Comparison of ENCODE assay signal across 27 cellular contexts in genomic region chr1:9774744-9775679, GRCh38.
"Had no signal": no experiment of that assay in that cellular context is flagged by ENCODE, and none has a peak within 500 bp of the region (broad histone marks: within the 10 kb centered on the region; RNA-seq: fewer than 3 reads in every experiment).

No MANE protein-coding gene starts in this region.

- H3K9me3 Mint-ChIP-seq: activated CD4-positive, alpha-beta memory T cell treated with anti-CD3 and anti-CD28 coated beads for 36 hours; activated naive CD4-positive, alpha-beta T cell treated with anti-CD3 and anti-CD28 coated beads, Interleukin-2, amount 50 U/mL, for 72 hours; naive thymus-derived CD4-positive, alpha-beta T cell; T-cell had no signal

- H3K4me3 Mint-ChIP-seq: activated CD4-positive, alpha-beta memory T cell treated with anti-CD3 and anti-CD28 coated beads for 36 hours; activated CD4-positive, alpha-beta T cell treated with anti-CD3 and anti-CD28 coated beads for 36 hours; activated CD8-positive, alpha-beta memory T cell treated with anti-CD3 and anti-CD28 coated beads, Interleukin-2, amount 10 ng/mL, durations not matched to agents 7 days and 5 days; naive thymus-derived CD4-positive, alpha-beta T cell; T-cell had no signal

- DNase-seq: activated CD4-positive, alpha-beta memory T cell treated with anti-CD3 and anti-CD28 coated beads for 36 hours; activated CD4-positive, alpha-beta T cell treated with anti-CD3 and anti-CD28 coated beads for 36 hours; activated CD8-positive, alpha-beta memory T cell treated with anti-CD3 and anti-CD28 coated beads, Interleukin-2, amount 10 ng/mL, durations not matched to agents 7 days and 5 days; activated effector memory CD4-positive, alpha-beta T cell treated with anti-CD3 and anti-CD28 coated beads, Interleukin-2, amount 50 U/mL, for 16 hours; activated T-cell treated with anti-CD3 and anti-CD28 coated beads, Interleukin-2, amount 50 U/mL, for 48 hours; amniotic stem cell; caudate nucleus; colonic mucosa; effector CD4-positive, alpha-beta T cell; heart right ventricle; kidney; left ventricle myocardium inferior; mucosa of descending colon; naive thymus-derived CD4-positive, alpha-beta T cell; nucleus accumbens; small intestine; stimulated activated CD4-positive, alpha-beta T cell treated with anti-CD3 and anti-CD28 coated beads, Interleukin-4, amount 100 ng/mL, for 24 hours; stimulated activated naive CD4-positive, alpha-beta T cell treated with Interleukin-2 at 50 U/mL for 16 hours; substantia nigra; T-cell; T1000; uterus; WERI-Rb-1 had no signal

- H3K36me3 ChIP-seq: uterus had no signal

- H3K27me3 Mint-ChIP-seq: activated CD4-positive, alpha-beta memory T cell treated with anti-CD3 and anti-CD28 coated beads for 36 hours; activated CD4-positive, alpha-beta T cell treated with anti-CD3 and anti-CD28 coated beads for 36 hours; activated CD8-positive, alpha-beta memory T cell treated with anti-CD3 and anti-CD28 coated beads, Interleukin-2, amount 10 ng/mL, durations not matched to agents 7 days and 5 days; naive thymus-derived CD4-positive, alpha-beta T cell; T-cell had no signal

- H3K27ac Mint-ChIP-seq: activated CD4-positive, alpha-beta memory T cell treated with anti-CD3 and anti-CD28 coated beads for 36 hours; activated CD4-positive, alpha-beta T cell treated with anti-CD3 and anti-CD28 coated beads for 36 hours; activated CD8-positive, alpha-beta memory T cell treated with anti-CD3 and anti-CD28 coated beads, Interleukin-2, amount 10 ng/mL, durations not matched to agents 7 days and 5 days; T-cell had no signal

- H3K27me3 ChIP-seq: colonic mucosa, gastroesophageal sphincter, heart right ventricle, right atrium auricular region, tibial nerve, uterus had no signal

- ATAC-seq: activated CD4-positive, alpha-beta T cell treated with anti-CD3 and anti-CD28 coated beads for 36 hours; activated CD8-positive, alpha-beta memory T cell treated with anti-CD3 and anti-CD28 coated beads, Interleukin-2, amount 10 ng/mL, durations not matched to agents 7 days and 5 days; activated naive CD4-positive, alpha-beta T cell treated with anti-CD3 and anti-CD28 coated beads, Interleukin-2, amount 50 U/mL, for 72 hours; heart right ventricle; naive thymus-derived CD4-positive, alpha-beta T cell; T-cell had no signal

- H3K9me3 ChIP-seq: colonic mucosa, gastroesophageal sphincter, heart right ventricle, left ventricle myocardium inferior, mucosa of descending colon, right atrium auricular region, tibial nerve, uterus had no signal

- H3K4me1 ChIP-seq: colonic mucosa, left ventricle myocardium inferior, right atrium auricular region had no signal

- H3K27ac ChIP-seq: colonic mucosa, gastroesophageal sphincter, heart right ventricle, left ventricle myocardium inferior, right atrium auricular region, tibial nerve, uterus, WERI-Rb-1 had no signal

- H3K4me3 ChIP-seq: colonic mucosa, gastroesophageal sphincter, heart right ventricle, left ventricle myocardium inferior, mucosa of descending colon, right atrium auricular region, tibial nerve, uterus had no signal
